ENCODE assay signal across 1 cellular context in genomic region chr3:72312339-72312738, GRCh38.
A peak's percentile ranks its signal among the peaks of the same experiment; 100 is the strongest.
TF ChIP-seq lines count a peak whose summit lies in the region.

No MANE protein-coding gene starts in this region.

TF ChIP-seq in GM12878, 131 proteins besides CTCF, POLR2A, EP300 and RAD21 (continued from another document):
- TF ChIP-seq IRF5 (IDR thresholded peaks at IDR 0.05; ENCODE audit: borderline replicate concordance), result no peak
- TF ChIP-seq BACH1 (IDR thresholded peaks at IDR 0.05; ENCODE audit: borderline replicate concordance), result no peak
- no peak for TF ChIP-seq ZNF24 (IDR thresholded peaks at IDR 0.05)
- no peak for TF ChIP-seq TCF7 (IDR thresholded peaks at IDR 0.05; ENCODE audit: borderline replicate concordance)
- TF ChIP-seq IRF3 (IDR thresholded peaks at IDR 0.05), result no peak
- TF ChIP-seq FOXM1 (IDR thresholded peaks at IDR 0.05; ENCODE audit: low read depth, low read length), result peak; percentile 70; the same call in 1 of the 2 replicates
- TF ChIP-seq SREBF1 (IDR thresholded peaks at IDR 0.05; ENCODE audit: low read length), result no peak
- no peak for TF ChIP-seq RELB (IDR thresholded peaks at IDR 0.05; ENCODE audit: low read depth)
- no peak for TF ChIP-seq ZNF217 (IDR thresholded peaks at IDR 0.05)
- no peak for TF ChIP-seq NBN (IDR thresholded peaks at IDR 0.05)
- TF ChIP-seq GABPA (IDR thresholded peaks at IDR 0.05; ENCODE audit: low read depth), result 0 out of 2 replicates have a peak, but pooled peaks have one; percentile 23
- TF ChIP-seq MTA3 (IDR thresholded peaks at IDR 0.05; ENCODE audit: borderline replicate concordance, low read length), result peak; percentile 81; the same call in 1 of the 2 replicates
- no peak for TF ChIP-seq ZSCAN29 (IDR thresholded peaks at IDR 0.05)
- TF ChIP-seq ETV6 (conservative IDR thresholded peaks at IDR 0.05 in 1 of 2, IDR thresholded peaks at IDR 0.05 in 1 of 2; ENCODE audit: borderline replicate concordance in 1 of 2, low read depth in 1 of 2), result 0 out of 4 replicates have a peak, but pooled peaks of 1 of the 2 experiments have one; percentile 33
- no peak for TF ChIP-seq TCF3 (IDR thresholded peaks at IDR 0.05; ENCODE audit: borderline replicate concordance, insufficient read depth, low read depth, low read length)
- no peak for TF ChIP-seq LARP7 (IDR thresholded peaks at IDR 0.05)
